In genomic region chr11:115213007-115213406, GRCh38 we compare ENCODE assay signal across 6 cellular contexts.
"Had no signal": no experiment of that assay in that cellular context is flagged by ENCODE, and none has a peak within 500 bp of the region (broad histone marks: within the 10 kb centered on the region; RNA-seq: fewer than 3 reads in every experiment).

No MANE protein-coding gene starts in this region.

- H3K4me3 Mint-ChIP-seq: H9 had no signal

- H3K27ac Mint-ChIP-seq: H9 had no signal

- ATAC-seq: K562 had no signal

- H3K9me3 Mint-ChIP-seq: H9 had no signal

- DNase-seq: GOT3, H9, HCEC 1CT, IMR-90, KG1 had no signal

- H3K4me3 ChIP-seq: K562 had no signal
